In genomic region chr2:147082850-147083522, GRCh38 we compare ENCODE assay signal across 9 cellular contexts.
DNase-seq lines count a peak whose midpoint lies in the region; ATAC-seq, FAIRE-seq and TF ChIP-seq lines count a peak whose summit lies in the region.
"Had no signal": no experiment of that assay in that cellular context is flagged by ENCODE, and none has a peak within 500 bp of the region (broad histone marks: within the 10 kb centered on the region; RNA-seq: fewer than 3 reads in every experiment).

No MANE protein-coding gene starts in this region.

- H3K9me3 ChIP-seq in HAP-1, result no peaks in the 10 kb centered on the region
- no peaks in the 10 kb centered on the region for H3K9me3 ChIP-seq in MM.1S (replicated peaks; ENCODE audit: insufficient read depth, low read length)
- H3K9me3 ChIP-seq in K562 (replicated peaks; ENCODE audit: control insufficient read depth, insufficient read depth, low read depth, low read length), result no peaks in the 10 kb centered on the region

- H2AFZ ChIP-seq in MM.1S (ENCODE audit: low read length) (no peak overlapping the region), K562 (ENCODE audit: low read depth, low read length) (no peak overlapping the region)

- H3K4me1 ChIP-seq in HAP-1 (no peaks in the 10 kb centered on the region), MM.1S (ENCODE audit: low read length) (0 out of 2 replicates have a peak, but pooled peaks cover 3% of the 10 kb centered on the region), K562 (replicated peaks in 1 of 2; ENCODE audit: control insufficient read depth in 2 of 2, insufficient read depth in 2 of 2, low read length in 2 of 2) (no peaks in the 10 kb centered on the region)

- H3K27me3 ChIP-seq in HAP-1 (ENCODE audit: low read depth) (no peaks in the 10 kb centered on the region), MM.1S (replicated peaks; ENCODE audit: insufficient read depth, low read length) (no peaks in the 10 kb centered on the region), K562 (ENCODE audit: control insufficient read depth in 2 of 2, insufficient read depth in 2 of 2, low read length in 2 of 2) (no peaks in the 10 kb centered on the region)

- H3K79me2 ChIP-seq in MM.1S (ENCODE audit: low read length) (no peaks in the 10 kb centered on the region), K562 (ENCODE audit: control insufficient read depth, insufficient read depth, low read length) (no peaks in the 10 kb centered on the region)

- no peak overlapping the region for H3K27ac ChIP-seq in MM.1S (ENCODE audit: low read length)
- H3K27ac ChIP-seq in K562 (ENCODE audit: extremely low read depth, low read depth, low read length), result no peak overlapping the region
- H3K27ac ChIP-seq: skin epidermis had no signal

- TF ChIP-seq CTCF in MM.1S (IDR thresholded peaks at IDR 0.05; ENCODE audit: low read length), result peak; percentile 95
- peak; percentile 23 to 64 (median 47); a peak in 5 of 6 replicates for TF ChIP-seq CTCF in K562 (IDR thresholded peaks at IDR 0.05 in 2 of 3, conservative IDR thresholded peaks at IDR 0.05 in 1 of 3; ENCODE audit: insufficient read depth in 2 of 3, low read depth in 1 of 3, low read length in 3 of 3)

- POLR2A ChIA-PET in K562 (lab: Yijun Ruan, JAX), result no interaction called here

- TF ChIP-seq POLR2A in K562 (conservative IDR thresholded peaks at IDR 0.05), result no peak

- H3F3A ChIP-seq in MM.1S (ENCODE audit: insufficient read depth, low read length), result no peaks in the 10 kb centered on the region

- in situ Hi-C loops in HAP-1 (cut with MboI; ENCODE audit: low sequenced_read_pairs), result loop anchor here (25.0 kb wide), 1 partner anchor 829 kb away; no protein-coding TSS in a partner anchor
- in situ Hi-C loops in K562 (cut with MboI), result loop anchor here (25.0 kb wide), 1 partner anchor 829 kb away; no protein-coding TSS in a partner anchor

- no peak overlapping the region for H3K4me3 ChIP-seq in HAP-1
- no peak overlapping the region for H3K4me3 ChIP-seq in MM.1S (ENCODE audit: low read length)
- no peak overlapping the region for H3K4me3 ChIP-seq in K562
- H3K4me3 ChIP-seq: skin epidermis had no signal

- peak; percentile 82 for FAIRE-seq in K562 (lab: Jason Lieb, UNC)

- no peaks in the 10 kb centered on the region for H3K9me2 ChIP-seq in MM.1S (replicated peaks; ENCODE audit: insufficient read depth, low read length)

- no peaks in the 10 kb centered on the region for H3K9me1 ChIP-seq in K562 (ENCODE audit: control insufficient read depth, insufficient read depth, low read length)

- no peak for TF ChIP-seq EP300 in K562 (IDR thresholded peaks at IDR 0.05; ENCODE audit: low read length)

- CTCF ChIA-PET in K562 (lab: Yijun Ruan, JAX; ENCODE audit: low intra/inter-chr PET ratio), result no interaction called here

- peak; percentile 53; the same call in 2 of the 3 replicates for ATAC-seq in K562

- H3K9ac ChIP-seq in MM.1S (ENCODE audit: low read length), result no peak overlapping the region
- H3K9ac ChIP-seq in K562 (ENCODE audit: insufficient read depth in 1 of 2, low read depth in 2 of 2, low read length in 2 of 2), result no peak overlapping the region

- 0% methylated on average over 3 of the region's 3 CpGs for WGBS in K562 (ENCODE audit: insufficient coverage, low coverage, missing lambda C conversion rate)

- DNase-seq in activated CD4-positive, alpha-beta T cell treated with anti-CD3 and anti-CD28 coated beads for 24 hours (ENCODE audit: low read depth in 2 of 2), result peak; percentile 2 to 66
- DNase-seq in activated CD4-positive, alpha-beta T cell treated with anti-CD3 and anti-CD28 coated beads for 1 hour, result no peak
- peak; percentile 57 to 86 for DNase-seq in HAP-1 (ENCODE audit: low spot score in 2 of 2)
- peak; percentile 76 for DNase-seq in MM.1S
- DNase-seq in SKM-1 (lab: John Stamatoyannopoulos, UW; ENCODE audit: unreplicated experiment), result peak; percentile 15
- peak; percentile 21 to 50 (median 34) for DNase-seq in K562 (ENCODE audit: extremely low read depth in 1 of 4, low spot score in 3 of 4)
- peak; percentile 75 for DNase-seq in iPS-NIHi11 (ENCODE audit: low spot score)
- DNase-seq in stimulated activated CD4-positive, alpha-beta T cell treated with anti-CD3 and anti-CD28 coated beads, Interleukin-1b, Interleukin-23, amount 100 ng/mL, for 1 hour (ENCODE audit: low read depth in 2 of 2), result peak; percentile 12 to 16

- no peaks in the 10 kb centered on the region for H3K36me3 ChIP-seq in HAP-1 (replicated peaks)
- no peaks in the 10 kb centered on the region for H3K36me3 ChIP-seq in MM.1S (replicated peaks; ENCODE audit: insufficient read depth, low read length)
- H3K36me3 ChIP-seq in K562 (ENCODE audit: control insufficient read depth, insufficient read depth, low read length), result no peaks in the 10 kb centered on the region

- H4K20me1 ChIP-seq in MM.1S (ENCODE audit: insufficient read depth, low read length) (no peaks in the 10 kb centered on the region), K562 (replicated peaks; ENCODE audit: control insufficient read depth, insufficient read depth, low read length) (no peaks in the 10 kb centered on the region)

- BruUV-seq in K562 (replicated peaks; lab: Mats Ljungman, UMichigan), result no TSS peak

- peak; percentile 53 to 58 for TF ChIP-seq RAD21 in K562 (CRISPR knock-in tag; conservative IDR thresholded peaks at IDR 0.05 in 1 of 2, IDR thresholded peaks at IDR 0.05 in 1 of 2)

- H3K4me2 ChIP-seq in MM.1S (ENCODE audit: low read depth, low read length) (no peak overlapping the region), K562 (ENCODE audit: insufficient read depth, low read length) (no peak overlapping the region)

- intact Hi-C loops in K562 (cut with micrococcal nuclease), result loop anchor here (1.0 kb wide), 1 partner anchor 828 kb away; no protein-coding TSS in a partner anchor

TF ChIP-seq in K562, 482 proteins besides CTCF, POLR2A, EP300 and RAD21:
- TF ChIP-seq KHSRP (IDR thresholded peaks at IDR 0.05) (no peak), TEAD2 (tag; IDR thresholded peaks at IDR 0.05) (peak; percentile 91), TEAD1 (CRISPR knock-in tag; IDR thresholded peaks at IDR 0.05) (peak; percentile 95), CHAMP1 (IDR thresholded peaks at IDR 0.05) (no peak), TBL1XR1 (IDR thresholded peaks at IDR 0.05; ENCODE audit: low read length in 2 of 2) (no peak), CHD1 (IDR thresholded peaks at IDR 0.05; ENCODE audit: low read length) (no peak), KAT7 (CRISPR knock-in tag; IDR thresholded peaks at IDR 0.05; ENCODE audit: borderline replicate concordance) (no peak), PML (IDR thresholded peaks at IDR 0.05; ENCODE audit: low read length) (no peak), TEAD4 (IDR thresholded peaks at IDR 0.05; ENCODE audit: low read length) (peak; percentile 60; the same call in 1 of the 2 replicates), TEAD4 (CRISPR knock-in tag; IDR thresholded peaks at IDR 0.05; ENCODE audit: borderline replicate concordance) (no peak), NFE2L1 (tag; IDR thresholded peaks at IDR 0.05; ENCODE audit: borderline replicate concordance, low read depth) (no peak), ZNF449 (CRISPR knock-in tag; IDR thresholded peaks at IDR 0.05) (no peak)
